ENCODE assay signal across 1 cellular context in genomic region chr16:68357521-68357922, GRCh38.
TF ChIP-seq lines count a peak whose summit lies in the region.

No MANE protein-coding gene starts in this region.

TF ChIP-seq in SK-N-SH, 30 proteins besides CTCF, POLR2A, EP300 and RAD21 (continued from another document):
- TF ChIP-seq, protein P1, sequence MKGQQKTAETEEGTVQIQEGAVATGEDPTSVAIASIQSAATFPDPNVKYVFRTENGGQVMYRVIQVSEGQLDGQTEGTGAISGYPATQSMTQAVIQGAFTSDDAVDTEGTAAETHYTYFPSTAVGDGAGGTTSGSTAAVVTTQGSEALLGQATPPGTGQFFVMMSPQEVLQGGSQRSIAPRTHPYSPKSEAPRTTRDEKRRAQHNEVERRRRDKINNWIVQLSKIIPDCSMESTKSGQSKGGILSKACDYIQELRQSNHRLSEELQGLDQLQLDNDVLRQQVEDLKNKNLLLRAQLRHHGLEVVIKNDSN (IDR thresholded peaks at IDR 0.05; ENCODE audit: borderline replicate concordance, low read depth): no peak
- TF ChIP-seq SIN3A (IDR thresholded peaks at IDR 0.05; ENCODE audit: borderline replicate concordance, low read depth, low read length) (no peak), CHD2 (IDR thresholded peaks at IDR 0.05; ENCODE audit: low read length, partially characterized antibody) (no peak), YY1 (IDR thresholded peaks at IDR 0.05; ENCODE audit: low read depth) (no peak), FOXJ3 (CRISPR knock-in tag; IDR thresholded peaks at IDR 0.05) (no peak), NFIC (IDR thresholded peaks at IDR 0.05; ENCODE audit: borderline replicate concordance) (no peak), TEAD4 (IDR thresholded peaks at IDR 0.05; ENCODE audit: borderline replicate concordance, insufficient read depth) (no peak), MEF2A (IDR thresholded peaks at IDR 0.05; ENCODE audit: borderline replicate concordance, low read depth) (no peak), GATA2 (CRISPR knock-in tag; IDR thresholded peaks at IDR 0.05) (no peak), ZBTB33 (IDR thresholded peaks at IDR 0.05; ENCODE audit: borderline replicate concordance, low read depth) (no peak)
- TF ChIP-seq, protein P2, sequence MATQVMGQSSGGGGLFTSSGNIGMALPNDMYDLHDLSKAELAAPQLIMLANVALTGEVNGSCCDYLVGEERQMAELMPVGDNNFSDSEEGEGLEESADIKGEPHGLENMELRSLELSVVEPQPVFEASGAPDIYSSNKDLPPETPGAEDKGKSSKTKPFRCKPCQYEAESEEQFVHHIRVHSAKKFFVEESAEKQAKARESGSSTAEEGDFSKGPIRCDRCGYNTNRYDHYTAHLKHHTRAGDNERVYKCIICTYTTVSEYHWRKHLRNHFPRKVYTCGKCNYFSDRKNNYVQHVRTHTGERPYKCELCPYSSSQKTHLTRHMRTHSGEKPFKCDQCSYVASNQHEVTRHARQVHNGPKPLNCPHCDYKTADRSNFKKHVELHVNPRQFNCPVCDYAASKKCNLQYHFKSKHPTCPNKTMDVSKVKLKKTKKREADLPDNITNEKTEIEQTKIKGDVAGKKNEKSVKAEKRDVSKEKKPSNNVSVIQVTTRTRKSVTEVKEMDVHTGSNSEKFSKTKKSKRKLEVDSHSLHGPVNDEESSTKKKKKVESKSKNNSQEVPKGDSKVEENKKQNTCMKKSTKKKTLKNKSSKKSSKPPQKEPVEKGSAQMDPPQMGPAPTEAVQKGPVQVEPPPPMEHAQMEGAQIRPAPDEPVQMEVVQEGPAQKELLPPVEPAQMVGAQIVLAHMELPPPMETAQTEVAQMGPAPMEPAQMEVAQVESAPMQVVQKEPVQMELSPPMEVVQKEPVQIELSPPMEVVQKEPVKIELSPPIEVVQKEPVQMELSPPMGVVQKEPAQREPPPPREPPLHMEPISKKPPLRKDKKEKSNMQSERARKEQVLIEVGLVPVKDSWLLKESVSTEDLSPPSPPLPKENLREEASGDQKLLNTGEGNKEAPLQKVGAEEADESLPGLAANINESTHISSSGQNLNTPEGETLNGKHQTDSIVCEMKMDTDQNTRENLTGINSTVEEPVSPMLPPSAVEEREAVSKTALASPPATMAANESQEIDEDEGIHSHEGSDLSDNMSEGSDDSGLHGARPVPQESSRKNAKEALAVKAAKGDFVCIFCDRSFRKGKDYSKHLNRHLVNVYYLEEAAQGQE (IDR thresholded peaks at IDR 0.05; ENCODE audit: low read depth, low read length): no peak
- TF ChIP-seq, protein P3, sequence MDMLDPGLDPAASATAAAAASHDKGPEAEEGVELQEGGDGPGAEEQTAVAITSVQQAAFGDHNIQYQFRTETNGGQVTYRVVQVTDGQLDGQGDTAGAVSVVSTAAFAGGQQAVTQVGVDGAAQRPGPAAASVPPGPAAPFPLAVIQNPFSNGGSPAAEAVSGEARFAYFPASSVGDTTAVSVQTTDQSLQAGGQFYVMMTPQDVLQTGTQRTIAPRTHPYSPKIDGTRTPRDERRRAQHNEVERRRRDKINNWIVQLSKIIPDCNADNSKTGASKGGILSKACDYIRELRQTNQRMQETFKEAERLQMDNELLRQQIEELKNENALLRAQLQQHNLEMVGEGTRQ (IDR thresholded peaks at IDR 0.05; ENCODE audit: borderline replicate concordance, low read depth, low read length): no peak
